ENCODE assay signal across 19 cellular contexts in genomic region chr6:149084026-149084425, GRCh38.
DNase-seq lines count a peak whose midpoint lies in the region; ATAC-seq and TF ChIP-seq lines count a peak whose summit lies in the region.
"Had no signal": no experiment of that assay in that cellular context is flagged by ENCODE, and none has a peak within 500 bp of the region (broad histone marks: within the 10 kb centered on the region; RNA-seq: fewer than 3 reads in every experiment).

No MANE protein-coding gene starts in this region.

- H3K4me1 Mint-ChIP-seq in activated T-cell treated with anti-CD3 and anti-CD28 coated beads, Interleukin-2, amount 50 U/mL, for 24 hours (ENCODE audit: low read depth) = peaks cover 63% of the 10 kb centered on the region
- H3K4me1 Mint-ChIP-seq in CD4-positive, alpha-beta memory T cell = peaks cover 30 to 41% (median 34%) of the 10 kb centered on the region in 4 donors
- H3K4me1 Mint-ChIP-seq in T-helper 1 cell treated with Interleukin-12 subunit alpha and Interleukin-12 subunit beta and Interleukin-4 antibody, amounts not matched to agents 30 μg/mL and 1 μg/mL, for 36 hours (ENCODE audit: low read depth) = peaks cover 79% of the 10 kb centered on the region
- H3K4me1 Mint-ChIP-seq in activated T-helper 2 cell treated with anti-CD3 and anti-CD28 coated beads, Interferon-gamma antibody, Interleukin-2, Interleukin-4, amounts not matched to agents 10 μg/mL and 5 μg/mL and 100 μg/mL, durations not matched to agents 14 hours and 24 hours and 36 hours (ENCODE audit: low read depth) = peaks cover 77% of the 10 kb centered on the region

- DNase-seq in activated T-cell treated with anti-CD3 and anti-CD28 coated beads, Interleukin-2, amount 50 U/mL, for 24 hours = no peak
- no peak for DNase-seq in activated T-cell treated with anti-CD3 and anti-CD28 coated beads, Interleukin-2, amount 50 U/mL, for 1 hour
- DNase-seq in CD4-positive, alpha-beta memory T cell = no peak
- DNase-seq in activated T-helper 2 cell treated with anti-CD3 and anti-CD28 coated beads, Interferon-gamma antibody, Interleukin-2, Interleukin-4, amounts not matched to agents 10 μg/mL and 5 μg/mL and 100 μg/mL, durations not matched to agents 14 hours and 24 hours and 36 hours (ENCODE audit: low spot score) = no peak
- DNase-seq in stimulated activated CD4-positive, alpha-beta T cell treated with anti-CD3 and anti-CD28 coated beads, Interleukin-12 subunit alpha, Interleukin-12 subunit beta, amount 100 ng/mL, for 4 hours = no peak
- DNase-seq in Peyer's patch = no peak
- DNase-seq: Calu3; DMS79; GDM1; H7; KBM-7; NCI-H1092; NCI-H226; NCI-H526 treated with DMSO at 0.1 percent for 48 hours; NK-92 treated with Interleukin-12 subunit alpha and Interleukin-12 subunit beta, amount 100 ng/mL, for 24 hours had no signal

- no peaks in the 10 kb centered on the region for H3K36me3 Mint-ChIP-seq in activated T-cell treated with anti-CD3 and anti-CD28 coated beads, Interleukin-2, amount 50 U/mL, for 24 hours (ENCODE audit: low read depth)
- peaks cover 0 to under 1% of the 10 kb centered on the region in 2 donors for H3K36me3 Mint-ChIP-seq in CD4-positive, alpha-beta memory T cell
- peaks cover 26% of the 10 kb centered on the region for H3K36me3 Mint-ChIP-seq in T-helper 1 cell treated with Interleukin-12 subunit alpha and Interleukin-12 subunit beta and Interleukin-4 antibody, amounts not matched to agents 30 μg/mL and 1 μg/mL, for 36 hours (ENCODE audit: low read depth)
- peaks cover 5% of the 10 kb centered on the region for H3K36me3 Mint-ChIP-seq in activated T-helper 2 cell treated with anti-CD3 and anti-CD28 coated beads, Interferon-gamma antibody, Interleukin-2, Interleukin-4, amounts not matched to agents 10 μg/mL and 5 μg/mL and 100 μg/mL, durations not matched to agents 14 hours and 24 hours and 36 hours (ENCODE audit: low read depth)
- H3K36me3 Mint-ChIP-seq: CD14-positive monocyte had no signal

- TF ChIP-seq CTCF in Peyer's patch (IDR thresholded peaks at IDR 0.05) = no peak

- CTCF ChIA-PET in CD4-positive, alpha-beta memory T cell (lab: Charles Lee; ENCODE audit: partially characterized antibody) = interaction anchor here (1.3 to 6.6 kb wide), 10 partner anchors 8 to 349 kb away, joined by 3 to 83 read pairs (median 5); partner anchors contain the start of gene TAB2

- no peaks in the 10 kb centered on the region for H3K27me3 Mint-ChIP-seq in activated T-cell treated with anti-CD3 and anti-CD28 coated beads, Interleukin-2, amount 50 U/mL, for 24 hours
- no peaks in the 10 kb centered on the region for H3K27me3 Mint-ChIP-seq in CD4-positive, alpha-beta memory T cell
- H3K27me3 Mint-ChIP-seq in T-helper 1 cell treated with Interleukin-12 subunit alpha and Interleukin-12 subunit beta and Interleukin-4 antibody, amounts not matched to agents 30 μg/mL and 1 μg/mL, for 36 hours (ENCODE audit: low read depth) = no peaks in the 10 kb centered on the region
- no peaks in the 10 kb centered on the region for H3K27me3 Mint-ChIP-seq in activated T-helper 2 cell treated with anti-CD3 and anti-CD28 coated beads, Interferon-gamma antibody, Interleukin-2, Interleukin-4, amounts not matched to agents 10 μg/mL and 5 μg/mL and 100 μg/mL, durations not matched to agents 14 hours and 24 hours and 36 hours (ENCODE audit: low read depth)

- no peaks in the 10 kb centered on the region for H3K9me3 Mint-ChIP-seq in activated T-cell treated with anti-CD3 and anti-CD28 coated beads, Interleukin-2, amount 50 U/mL, for 24 hours
- H3K9me3 Mint-ChIP-seq in CD4-positive, alpha-beta memory T cell = no peaks in the 10 kb centered on the region
- H3K9me3 Mint-ChIP-seq in T-helper 1 cell treated with Interleukin-12 subunit alpha and Interleukin-12 subunit beta and Interleukin-4 antibody, amounts not matched to agents 30 μg/mL and 1 μg/mL, for 36 hours = peaks cover 4% of the 10 kb centered on the region
- H3K9me3 Mint-ChIP-seq in activated T-helper 2 cell treated with anti-CD3 and anti-CD28 coated beads, Interferon-gamma antibody, Interleukin-2, Interleukin-4, amounts not matched to agents 10 μg/mL and 5 μg/mL and 100 μg/mL, durations not matched to agents 14 hours and 24 hours and 36 hours = no peaks in the 10 kb centered on the region
- H3K9me3 Mint-ChIP-seq: CD14-positive monocyte had no signal

- TF ChIP-seq POLR2A in Peyer's patch (IDR thresholded peaks at IDR 0.05) = no peak

- intact Hi-C loops in CD4-positive, alpha-beta memory T cell (cut with micrococcal nuclease) = loop anchor here (5.0 kb wide), 1 partner anchor 337 kb away; the partner anchor contains the start of gene UST
- intact Hi-C loops in activated T-helper 2 cell treated with anti-CD3 and anti-CD28 coated beads, Interferon-gamma antibody, Interleukin-2, Interleukin-4, amounts not matched to agents 10 μg/mL and 5 μg/mL and 100 μg/mL, durations not matched to agents 14 hours and 24 hours and 36 hours (cut with micrococcal nuclease) = loop anchor here (1.0 to 2.0 kb wide), 3 partner anchors 57 to 235 kb away; no protein-coding TSS in a partner anchor

- H3K4me1 ChIP-seq in CD4-positive, alpha-beta memory T cell (ENCODE audit: insufficient read depth, low read length) = peaks cover 40% of the 10 kb centered on the region
- peaks cover 0 to 11% (median 0%) of the 10 kb centered on the region in 4 donors for H3K4me1 ChIP-seq in Peyer's patch

- H3K27ac Mint-ChIP-seq in activated T-cell treated with anti-CD3 and anti-CD28 coated beads, Interleukin-2, amount 50 U/mL, for 24 hours = peak overlapping the region; percentile 88
- H3K27ac Mint-ChIP-seq in CD4-positive, alpha-beta memory T cell = peak overlapping the region in 6 of 7 donors; percentile 15 to 86 (median 66)
- peak overlapping the region; percentile 84 for H3K27ac Mint-ChIP-seq in T-helper 1 cell treated with Interleukin-12 subunit alpha and Interleukin-12 subunit beta and Interleukin-4 antibody, amounts not matched to agents 30 μg/mL and 1 μg/mL, for 36 hours
- H3K27ac Mint-ChIP-seq in activated T-helper 2 cell treated with anti-CD3 and anti-CD28 coated beads, Interferon-gamma antibody, Interleukin-2, Interleukin-4, amounts not matched to agents 10 μg/mL and 5 μg/mL and 100 μg/mL, durations not matched to agents 14 hours and 24 hours and 36 hours = peak overlapping the region; percentile 79
- H3K27ac Mint-ChIP-seq: CD14-positive monocyte had no signal

- no peaks in the 10 kb centered on the region for H3K36me3 ChIP-seq in CD4-positive, alpha-beta memory T cell (ENCODE audit: insufficient read depth, low read length)
- no peaks in the 10 kb centered on the region for H3K36me3 ChIP-seq in Peyer's patch

- peak overlapping the region; percentile 41 for H3K4me3 Mint-ChIP-seq in activated T-cell treated with anti-CD3 and anti-CD28 coated beads, Interleukin-2, amount 50 U/mL, for 24 hours
- peak overlapping the region in 5 of 8 donors; percentile 13 to 65 (median 29) for H3K4me3 Mint-ChIP-seq in CD4-positive, alpha-beta memory T cell
- peak overlapping the region; percentile 77 for H3K4me3 Mint-ChIP-seq in T-helper 1 cell treated with Interleukin-12 subunit alpha and Interleukin-12 subunit beta and Interleukin-4 antibody, amounts not matched to agents 30 μg/mL and 1 μg/mL, for 36 hours
- no peak overlapping the region for H3K4me3 Mint-ChIP-seq in activated T-helper 2 cell treated with anti-CD3 and anti-CD28 coated beads, Interferon-gamma antibody, Interleukin-2, Interleukin-4, amounts not matched to agents 10 μg/mL and 5 μg/mL and 100 μg/mL, durations not matched to agents 14 hours and 24 hours and 36 hours (ENCODE audit: low read depth)
- H3K4me3 Mint-ChIP-seq: CD14-positive monocyte had no signal

- POLR2A ChIA-PET in CD4-positive, alpha-beta memory T cell (lab: Charles Lee; ENCODE audit: partially characterized antibody) = interaction anchor here (0.7 to 2.7 kb wide), 6 partner anchors 11 to 348 kb away, joined by 3 to 27 read pairs (median 4); partner anchors contain the start of gene TAB2

- H3K27ac ChIP-seq in CD4-positive, alpha-beta memory T cell (ENCODE audit: low read depth, low read length) = no peak overlapping the region
- H3K27ac ChIP-seq in Peyer's patch = no peak overlapping the region

- no peak for ATAC-seq in GM21367 (IDR thresholded peaks at IDR 0.05; ENCODE audit: unreplicated experiment)
- ATAC-seq: A549 had no signal

- H3K9me3 ChIP-seq in CD4-positive, alpha-beta memory T cell (ENCODE audit: control insufficient read depth in 1 of 2, low read length in 2 of 2) = no peaks in the 10 kb centered on the region
- H3K9me3 ChIP-seq in Peyer's patch = no peaks in the 10 kb centered on the region
- H3K9me3 ChIP-seq: A549 had no signal

- no peaks in the 10 kb centered on the region for H3K27me3 ChIP-seq in CD4-positive, alpha-beta memory T cell (ENCODE audit: insufficient read depth, low read length)
- no peaks in the 10 kb centered on the region for H3K27me3 ChIP-seq in Peyer's patch

- H3K4me3 ChIP-seq in CD4-positive, alpha-beta memory T cell (ENCODE audit: low read length in 2 of 2) = no peak overlapping the region
- no peak overlapping the region for H3K4me3 ChIP-seq in Peyer's patch
- H3K4me3 ChIP-seq: A549 had no signal
